8 cellular contexts compared by ENCODE assay signal in the genomic region with DNA sequence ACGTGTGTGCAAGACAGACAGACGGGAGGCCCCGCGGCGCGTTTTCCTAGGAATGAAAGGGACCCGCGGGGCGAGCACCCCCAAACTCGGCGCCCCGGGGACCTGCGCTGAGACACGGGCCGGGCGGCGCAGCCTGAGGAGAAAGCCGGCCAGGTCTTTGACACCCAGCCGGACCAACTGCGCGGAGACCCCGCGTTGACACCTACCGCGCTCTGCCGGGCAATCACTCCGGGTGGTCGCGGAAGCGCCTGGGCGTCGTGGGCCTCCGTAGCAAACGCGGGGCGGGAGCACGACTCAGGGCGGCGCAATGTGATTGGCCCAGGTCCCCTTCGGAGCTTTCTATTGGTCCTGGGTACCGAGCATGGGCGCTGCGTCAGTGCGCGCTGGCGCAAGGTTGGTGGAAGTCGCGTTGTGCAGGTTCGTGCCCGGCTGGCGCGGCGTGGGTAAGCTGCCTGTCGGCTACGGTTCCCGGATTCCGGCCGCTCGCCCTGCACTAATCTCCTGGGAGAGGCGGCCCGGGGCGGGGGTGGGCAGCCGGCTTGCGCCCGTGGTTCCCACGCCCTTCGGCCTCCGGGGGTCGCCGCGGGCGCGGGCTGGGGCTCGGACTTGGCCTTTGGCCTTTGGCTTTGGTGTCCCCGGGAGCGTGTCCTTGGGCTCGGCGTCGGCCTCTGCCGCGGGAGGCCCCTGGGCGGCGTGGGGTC. TPM values are rescaled to one million over a fixed set of nuclear protein-coding genes. Genes with fewer than 3 reads are reported as not detected.
A peak's percentile ranks its signal among the peaks of the same experiment; 100 is the strongest.
DNase-seq lines count a peak whose midpoint lies in the region; ATAC-seq, FAIRE-seq and TF ChIP-seq lines count a peak whose summit lies in the region.

A gene with protein sequence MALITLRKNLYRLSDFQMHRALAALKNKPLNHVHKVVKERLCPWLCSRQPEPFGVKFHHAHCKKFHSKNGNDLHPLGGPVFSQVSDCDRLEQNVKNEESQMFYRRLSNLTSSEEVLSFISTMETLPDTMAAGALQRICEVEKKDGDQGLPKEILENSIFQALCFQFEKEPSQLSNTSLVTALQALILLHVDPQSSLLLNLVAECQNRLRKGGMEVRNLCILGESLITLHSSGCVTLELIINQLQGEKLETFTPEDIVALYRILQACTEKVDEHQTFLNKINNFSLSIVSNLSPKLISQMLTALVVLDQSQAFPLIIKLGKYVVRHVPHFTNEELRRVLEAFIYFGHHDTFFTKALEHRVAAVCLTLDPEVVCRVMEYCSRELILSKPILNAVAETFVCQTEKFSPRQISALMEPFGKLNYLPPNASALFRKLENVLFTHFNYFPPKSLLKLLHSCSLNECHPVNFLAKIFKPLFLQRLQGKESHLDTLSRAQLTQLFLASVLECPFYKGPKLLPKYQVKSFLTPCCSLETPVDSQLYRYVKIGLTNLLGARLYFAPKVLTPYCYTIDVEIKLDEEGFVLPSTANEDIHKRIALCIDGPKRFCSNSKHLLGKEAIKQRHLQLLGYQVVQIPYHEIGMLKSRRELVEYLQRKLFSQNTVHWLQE (minus strand): TSS at position 259 of the 701 bp plus-strand sequence. CDS start 948 bp downstream, outside the sequence.
A gene (plus strand): TSS at position 376 of the 701 bp plus-strand sequence. CDS start 1,647 bp downstream, outside the sequence.

- WGBS in adipose tissue, 3 donors: 0 to 1% (median 0%) methylated on average over 71 to 83 of the region's 83 CpGs
- 0 to 1% (median 0%) methylated on average over 23 to 83 of the region's 83 CpGs for WGBS in heart left ventricle, 4 donors

- H3K9me3 ChIP-seq in heart left ventricle (no peaks in the 10 kb centered on the region), upper lobe of right lung (no peaks in the 10 kb centered on the region)

- POLR2A ChIA-PET in T-cell (lab: Charles Lee): interaction anchor here (0.8 to 1.1 kb wide), 3 partner anchors 18 to 1236 kb away, joined by 3 read pairs; a partner anchor contains a TSS

- CTCF ChIA-PET in T-cell (lab: Charles Lee): interaction anchor here in 1 of 2 donors (1.2 to 2.1 kb wide), 3 partner anchors 8 to 18 kb away, joined by 4 to 14 read pairs (median 4); no protein-coding TSS in a partner anchor

- intact Hi-C loops in heart left ventricle (cut with DNase I) (no loop called here), posterior vena cava (cut with DNase I) (no loop called here), upper lobe of right lung (cut with DNase I) (no loop called here)

- peak within 1 kb of the TSS; percentile 85 to 93 for H3K27ac Mint-ChIP-seq in T-cell

- peaks cover 0 to 36% (median 24%) of the 10 kb centered on the region in 9 donors for H3K36me3 ChIP-seq in heart left ventricle
- H3K36me3 ChIP-seq in upper lobe of right lung: peaks cover 21% of the 10 kb centered on the region

- TF ChIP-seq POLR2A in GM12891 (IDR thresholded peaks at IDR 0.05; ENCODE audit: low read depth, low read length) (peak; percentile 89), heart left ventricle (IDR thresholded peaks at IDR 0.05) (peak in 1 of 2 donors; percentile 79)

- H3K4me1 Mint-ChIP-seq in T-cell: peaks cover 70 to 81% (median 79%) of the 10 kb centered on the region in 3 donors

- no peaks in the 10 kb centered on the region for H3K27me3 ChIP-seq in heart left ventricle
- H3K27me3 ChIP-seq in upper lobe of right lung: no peaks in the 10 kb centered on the region

- peak; percentile 96 for ATAC-seq in HG02840 (IDR thresholded peaks at IDR 0.05; ENCODE audit: low FRiP score, unreplicated experiment)
- peak; percentile 99 to 100 (median 99) for ATAC-seq in T-cell (replicated peaks in 1 of 4)
- ATAC-seq in heart left ventricle: peak; percentile 100
- peak; percentile 100 for ATAC-seq in upper lobe of right lung

- H3K4me1 ChIP-seq in heart left ventricle (peaks cover 0 to 46% (median 27%) of the 10 kb centered on the region in 12 donors), upper lobe of right lung (peaks cover 30% of the 10 kb centered on the region)

- DNase-seq in GM12891 (ENCODE audit: insufficient read length, low spot score) (peak; percentile 81), NCI-H1436 treated with DMSO at 0.1 percent for 48 hours (lab: John Stamatoyannopoulos, UW) (peak; percentile 19), T-cell (peak; percentile 72 to 93 (median 87)), heart left ventricle (peak; percentile 93 to 96 (median 95)), posterior vena cava (ENCODE audit: low spot score) (peak; percentile 98), upper lobe of right lung (peak; percentile 97)

- H3K4me3 Mint-ChIP-seq in T-cell: peak within 1 kb of the TSS; percentile 91 to 97 (median 92)

- H3K27me3 Mint-ChIP-seq in T-cell: no peaks in the 10 kb centered on the region

- TF ChIP-seq CTCF in heart left ventricle (IDR thresholded peaks at IDR 0.05) (no peak), upper lobe of right lung (IDR thresholded peaks at IDR 0.05) (no peak)

- H3K4me3 ChIP-seq in heart left ventricle: peak within 1 kb of the TSS; percentile 67 to 98 (median 96)
- H3K4me3 ChIP-seq in upper lobe of right lung: peak within 1 kb of the TSS; percentile 99

- peaks cover 21% of the 10 kb centered on the region for H3K36me3 Mint-ChIP-seq in T-cell

- FAIRE-seq in GM12891 (lab: Jason Lieb, UNC): peak; percentile 99

- no peaks in the 10 kb centered on the region for H3K9me3 Mint-ChIP-seq in T-cell

- H3K27ac ChIP-seq in adipose tissue (ENCODE audit: low read depth, low read length) (no peak within 1 kb of the TSS), heart left ventricle (peak within 1 kb of the TSS in 11 of 12 donors; percentile 74 to 90 (median 85)), upper lobe of right lung (peak within 1 kb of the TSS; percentile 89)

TF ChIP-seq in GM12891, 5 proteins besides CTCF, POLR2A, EP300 and RAD21:
- peak; percentile 77 for TF ChIP-seq POU2F2 (IDR thresholded peaks at IDR 0.05; ENCODE audit: low read depth, low read length)
- no peak for TF ChIP-seq TAF1 (IDR thresholded peaks at IDR 0.05; ENCODE audit: low read depth, low read length)

RNA-seq across cellular contexts. Expression of the first gene that starts in this region (rescaled TPM):
- polyA plus RNA-seq in GM12891 (2012; ENCODE audit: low read depth, missing spikeins): 7.6 TPM
- total RNA-seq in T-cell: 10 to 100 TPM in 2 of 5 donors, 1 to 10 TPM in 3; 6.9 to 11.1 (median 9.7) TPM
- polyA plus RNA-seq in adipose tissue: 10 to 100 TPM in 1 of 3 donors, 1 to 10 TPM in 2; 3.4 to 13.3 (median 8.4) TPM
- 1 to 10 TPM; 4.3 to 7.4 (median 5.8) TPM for total RNA-seq in heart left ventricle
- 10 to 100 TPM in 1 of 2 donors, 1 to 10 TPM in 1; 6.1 to 11.5 TPM for polyA plus RNA-seq in heart left ventricle
- 1 to 10 TPM; 5.7 to 7.6 TPM for total RNA-seq in posterior vena cava
- total RNA-seq in upper lobe of right lung: 8.0 TPM

RNA-seq across cellular contexts. Expression of the second gene that starts in this region (rescaled TPM):
- polyA plus RNA-seq in GM12891 (2012; ENCODE audit: low read depth, missing spikeins): 28.2 TPM
- total RNA-seq in T-cell (10 to 100 TPM; 66.9 to 90.2 (median 83.0) TPM), heart left ventricle (10 to 100 TPM; 23.5 to 42.2 (median 29.0) TPM), posterior vena cava (10 to 100 TPM; 41.2 to 43.0 TPM), upper lobe of right lung (116 TPM)
- polyA plus RNA-seq in adipose tissue (10 to 100 TPM; 11.5 to 27.0 (median 26.7) TPM), heart left ventricle (10 to 100 TPM in 1 of 2 donors, 1 to 10 TPM in 1; 9.5 to 23.9 TPM)

Comparison
In these comparisons a context has a peak if more than half of its experiments do, and no peak if none do; other contexts are left out.
1. DNase-seq: peak in every context shown above with its lines; median percentile 98 in posterior vena cava; 97 in upper lobe of right lung; 95 in heart left ventricle; 87 in T-cell; 81 in GM12891; 19 in NCI-H1436 treated with DMSO at 0.1 percent for 48 hours.